Comparison of ENCODE assay signal across 8 cellular contexts in the genomic region with DNA sequence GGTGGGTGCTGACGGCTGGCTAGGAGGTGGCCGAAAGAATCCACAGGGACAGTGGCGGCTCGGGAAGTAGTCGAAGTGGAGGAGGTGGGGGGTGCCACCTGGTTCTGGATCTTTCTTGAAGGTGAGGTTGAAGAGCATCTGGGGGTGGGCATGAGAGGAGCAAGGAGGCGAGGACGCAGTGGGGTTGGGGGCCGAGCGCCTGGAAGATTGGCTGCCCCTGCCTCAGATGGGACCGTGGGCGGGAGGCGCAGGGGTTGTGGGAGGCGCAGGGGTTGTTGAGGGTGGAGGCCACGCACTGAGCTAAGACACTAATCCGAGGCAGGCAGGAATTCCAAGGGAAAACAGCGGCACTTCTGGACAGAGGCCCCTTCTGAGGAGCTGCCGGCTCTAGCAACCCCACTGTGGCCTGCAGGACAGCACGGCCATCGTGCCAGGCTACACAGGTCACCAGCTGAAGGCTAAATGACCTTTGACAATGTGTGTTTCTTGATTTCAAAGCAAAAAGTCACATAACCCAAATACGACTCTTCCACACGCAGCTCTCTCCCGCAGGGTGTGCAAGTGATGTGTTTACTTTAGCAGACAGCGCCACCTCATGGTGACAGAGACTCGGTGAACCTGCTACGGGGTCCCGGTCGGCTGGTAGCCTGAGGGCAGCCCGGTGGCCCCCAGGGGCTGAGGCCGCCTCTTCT. TPM values are rescaled to one million over a fixed set of nuclear protein-coding genes. Genes with fewer than 3 reads are reported as not detected.
A peak's percentile ranks its signal among the peaks of the same experiment; 100 is the strongest.
DNase-seq lines count a peak whose midpoint lies in the region; TF ChIP-seq lines count a peak whose summit lies in the region.

No MANE protein-coding gene starts in this region.

- peak; percentile 83 for TF ChIP-seq RAD21 in neural cell (conservative IDR thresholded peaks at IDR 0.05)

- H2AFZ ChIP-seq in OCI-LY3 (ENCODE audit: low read depth, low read length) (no peak overlapping the region), neural cell (ENCODE audit: low read depth, low read length) (no peak overlapping the region)

- no peaks in the 10 kb centered on the region for H3K9me3 ChIP-seq in OCI-LY3 (ENCODE audit: insufficient read depth, low read length)
- no peaks in the 10 kb centered on the region for H3K9me3 ChIP-seq in neural cell (ENCODE audit: low read length)

- H3K4me3 Mint-ChIP-seq in CD14-positive monocyte: no peak overlapping the region

- no peaks in the 10 kb centered on the region for H3F3A ChIP-seq in neural cell (ENCODE audit: insufficient read depth, low read length, poor library complexity, severe bottlenecking)

- no peaks in the 10 kb centered on the region for H4K20me1 ChIP-seq in OCI-LY3 (ENCODE audit: insufficient read depth, low read length)
- no peaks in the 10 kb centered on the region for H4K20me1 ChIP-seq in neural cell (ENCODE audit: insufficient read depth)

- TF ChIP-seq CTCF in CD14-positive monocyte (IDR thresholded peaks at IDR 0.05) (peak; percentile 77), OCI-LY3 (IDR thresholded peaks at IDR 0.05; ENCODE audit: low read depth, low read length) (peak; percentile 95), fibroblast of mammary gland (conservative IDR thresholded peaks at IDR 0.05; ENCODE audit: control insufficient read depth, insufficient read depth, low read depth, low read length) (peak; percentile 67), neural cell (IDR thresholded peaks at IDR 0.05; ENCODE audit: poor library complexity, severe bottlenecking) (peak; percentile 85)

- H3K9me2 ChIP-seq in neural cell (ENCODE audit: insufficient read depth, low read length): no peaks in the 10 kb centered on the region

- H3K27me3 ChIP-seq in OCI-LY3 (ENCODE audit: low read depth, low read length): no peaks in the 10 kb centered on the region
- no peaks in the 10 kb centered on the region for H3K27me3 ChIP-seq in neural cell (ENCODE audit: insufficient read depth, low read depth, low read length)

- H3K36me3 ChIP-seq in OCI-LY3 (replicated peaks; ENCODE audit: low read depth, low read length) (no peaks in the 10 kb centered on the region), neural cell (ENCODE audit: insufficient read depth, low read length) (no peaks in the 10 kb centered on the region)

- DNase-seq in CD14-positive monocyte (ENCODE audit: low spot score) (peak; percentile 70), HuH-7 (ENCODE audit: low spot score) (peak; percentile 88), fibroblast of mammary gland (ENCODE audit: low read depth) (peak; percentile 78), NCI-H187 (lab: John Stamatoyannopoulos, UW) (no peak)
- peak; percentile 72 for DNase-seq in activated T-cell treated with anti-CD3 and anti-CD28 coated beads, Interleukin-2, amount 50 U/mL, for 1 hour
- peak; percentile 51 to 81 (median 70) for DNase-seq in stimulated activated naive CD4-positive, alpha-beta T cell (lab: John Stamatoyannopoulos, UW)

- H3K27me3 Mint-ChIP-seq in CD14-positive monocyte (ENCODE audit: low read depth in 3 of 3): peaks cover 0 to 4% (median 0%) of the 10 kb centered on the region in 3 donors

- H3K4me3 ChIP-seq in OCI-LY3 (ENCODE audit: low read length) (peak overlapping the region; percentile 31; the same call in 1 of the 2 replicates), fibroblast of mammary gland (ENCODE audit: control insufficient read depth, low read depth, low read length) (no peak overlapping the region), neural cell (ENCODE audit: low read length) (no peak overlapping the region)

- H3K4me1 ChIP-seq in OCI-LY3 (ENCODE audit: low read length): peaks cover 6% of the 10 kb centered on the region; the same call in 1 of the 2 replicates

- H3K79me2 ChIP-seq in OCI-LY3 (ENCODE audit: low read length) (no peaks in the 10 kb centered on the region), neural cell (replicated peaks; ENCODE audit: insufficient read depth, low read length) (no peaks in the 10 kb centered on the region)

- H3K4me2 ChIP-seq in OCI-LY3 (ENCODE audit: low read length) (peak overlapping the region; percentile 61), neural cell (ENCODE audit: low read length) (no peak overlapping the region)

- H3K36me3 Mint-ChIP-seq in CD14-positive monocyte: peaks cover 10 to 32% of the 10 kb centered on the region in 2 donors

- peak overlapping the region in 2 of 7 donors; percentile 33 to 60 for H3K27ac Mint-ChIP-seq in CD14-positive monocyte

- TF ChIP-seq EP300 in neural cell (conservative IDR thresholded peaks at IDR 0.05; ENCODE audit: poor library complexity, severe bottlenecking): no peak

- H3K9me3 Mint-ChIP-seq in CD14-positive monocyte: no peaks in the 10 kb centered on the region

- no peak overlapping the region for H3K27ac ChIP-seq in OCI-LY3 (ENCODE audit: low read length)
- H3K27ac ChIP-seq in neural cell (ENCODE audit: low read length): no peak overlapping the region

- intact Hi-C loops in CD14-positive monocyte (cut with micrococcal nuclease): loop anchor here (2.0 to 10.0 kb wide), 4 partner anchors 35 to 220 kb away; partner anchors contain the start of gene NRTN (in 1 of the 2)

- peaks cover 5% of the 10 kb centered on the region for H3K4me1 Mint-ChIP-seq in CD14-positive monocyte

- H3K9ac ChIP-seq in OCI-LY3 (ENCODE audit: low read length): no peak overlapping the region; the same call in 1 of the 2 replicates
- H3K9ac ChIP-seq in neural cell (ENCODE audit: low read length): peak overlapping the region; percentile 5

TF ChIP-seq in neural cell, 6 proteins besides CTCF, POLR2A, EP300 and RAD21:
- no peak for TF ChIP-seq MXI1 (conservative IDR thresholded peaks at IDR 0.05; ENCODE audit: poor library complexity, severe bottlenecking)
- TF ChIP-seq SMC3 (conservative IDR thresholded peaks at IDR 0.05; ENCODE audit: poor library complexity): peak; percentile 82
- TF ChIP-seq TAF1 (IDR thresholded peaks at IDR 0.05; ENCODE audit: low read depth): no peak
- no peak for TF ChIP-seq EZH2 (IDR thresholded peaks at IDR 0.05; ENCODE audit: borderline replicate concordance, insufficient read depth, low read length, poor library complexity, severe bottlenecking)
TF ChIP-seq in neural cell: peak in this region for 1.

RNA-seq across cellular contexts. Expression of gene RANBP3, which starts 44.1 kb away (rescaled TPM):
- polyA plus RNA-seq in CD14-positive monocyte (1 to 10 TPM; 4.5 to 8.1 TPM), neural cell (53.6 and 67.6 TPM in 2 replicates)
- 61.6 and 68.3 TPM in 2 replicates for polyA minus RNA-seq in neural cell

Comparison
In these comparisons a context has a peak if more than half of its experiments do, and no peak if none do; other contexts are left out.
1. DNase-seq: peak in CD14-positive monocyte (single experiment), HuH-7 (single experiment), activated T-cell treated with anti-CD3 and anti-CD28 coated beads, Interleukin-2, amount 50 U/mL, for 1 hour (single experiment), fibroblast of mammary gland (single experiment) and stimulated activated naive CD4-positive, alpha-beta T cell (6 of 6); none in NCI-H187 (0 of 2).
2. Peak in every context shown above with its lines, with median percentiles within 50 percentile points of each other: CTCF ChIP-seq.